1 cellular context compared by ENCODE assay signal in genomic region chr15:72118400-72118978, GRCh38.
TF ChIP-seq lines count a peak whose summit lies in the region.

TSS of gene SENP8 (plus strand) at chr15:72118403. CDS start at chr15:72139624, 21,221 bp downstream.

TF ChIP-seq in K562, 482 proteins besides CTCF, POLR2A, EP300 and RAD21 (continued from another document and continues in another):
- TF ChIP-seq STAT5A (IDR thresholded peaks at IDR 0.05; ENCODE audit: borderline replicate concordance, low read length), result no peak
- no peak for TF ChIP-seq CTCFL (IDR thresholded peaks at IDR 0.05; ENCODE audit: borderline replicate concordance, insufficient read depth, low read depth, low read length, poor library complexity, severe bottlenecking)
- no peak; the same call in 1 of the 2 replicates for TF ChIP-seq TEAD4 (IDR thresholded peaks at IDR 0.05; ENCODE audit: low read length)
- TF ChIP-seq TEAD4 (CRISPR knock-in tag; IDR thresholded peaks at IDR 0.05; ENCODE audit: borderline replicate concordance), result no peak
- TF ChIP-seq CBX2 (IDR thresholded peaks at IDR 0.05; ENCODE audit: insufficient read depth, low read length, poor library complexity, severe bottlenecking), result no peak
- no peak for TF ChIP-seq HNRNPL (IDR thresholded peaks at IDR 0.05; ENCODE audit: low read depth, low read length)
- TF ChIP-seq E2F5 (CRISPR knock-in tag; IDR thresholded peaks at IDR 0.05), result no peak
- TF ChIP-seq SMAD1 (IDR thresholded peaks at IDR 0.05; ENCODE audit: low read depth, low read length, partially characterized antibody), result peak; percentile 10
- no peak for TF ChIP-seq RFX1 (IDR thresholded peaks at IDR 0.05)
- TF ChIP-seq LCOR (CRISPR knock-in tag; IDR thresholded peaks at IDR 0.05), result peak; percentile 61; the same call in 1 of the 2 replicates
- no peak for TF ChIP-seq TCF7L2 (IDR thresholded peaks at IDR 0.05; ENCODE audit: low read depth, low read length)
- TF ChIP-seq CREB3 (tag; conservative IDR thresholded peaks at IDR 0.05; ENCODE audit: low read depth), result no peak
- TF ChIP-seq MAFF (IDR thresholded peaks at IDR 0.05; ENCODE audit: low read length), result peak; percentile 27; the same call in 1 of the 2 replicates
- no peak for TF ChIP-seq ZNF655 (CRISPR knock-in tag; IDR thresholded peaks at IDR 0.05)
- TF ChIP-seq HDAC2 (IDR thresholded peaks at IDR 0.05), result no peak
- TF ChIP-seq RNF2 (IDR thresholded peaks at IDR 0.05), result no peak
- no peak for TF ChIP-seq NFYB (IDR thresholded peaks at IDR 0.05; ENCODE audit: extremely low read depth, insufficient read length)
- peak; percentile 7 for TF ChIP-seq HMGN3 (IDR thresholded peaks at IDR 0.05; ENCODE audit: borderline replicate concordance, extremely low read depth, insufficient read length, low read depth, low read length)
- TF ChIP-seq ZNF263 (CRISPR knock-in tag; IDR thresholded peaks at IDR 0.05; ENCODE audit: borderline replicate concordance), result no peak
- no peak for TF ChIP-seq RBM39 (optimal IDR thresholded peaks at IDR 0.05; ENCODE audit: low read depth, low read length)
- 0 out of 2 replicates have a peak, but pooled peaks have one; percentile 33 for TF ChIP-seq HIVEP1 (CRISPR knock-in tag; IDR thresholded peaks at IDR 0.05)
- TF ChIP-seq MIER1 (IDR thresholded peaks at IDR 0.05; ENCODE audit: low read depth), result no peak
- TF ChIP-seq ZNF561 (CRISPR knock-in tag; conservative IDR thresholded peaks at IDR 0.05), result no peak
- TF ChIP-seq IFI16 (CRISPR knock-in tag; IDR thresholded peaks at IDR 0.05), result no peak
- TF ChIP-seq GTF2F1 (IDR thresholded peaks at IDR 0.05; ENCODE audit: low read depth, low read length), result no peak
- no peak for TF ChIP-seq FOXM1 (IDR thresholded peaks at IDR 0.05; ENCODE audit: low read depth)
- TF ChIP-seq FOXM1 (CRISPR knock-in tag; IDR thresholded peaks at IDR 0.05; ENCODE audit: low read depth), result no peak
- TF ChIP-seq ZBTB17 (CRISPR knock-in tag; IDR thresholded peaks at IDR 0.05), result no peak
- TF ChIP-seq ZZZ3 (IDR thresholded peaks at IDR 0.05), result no peak
- no peak for TF ChIP-seq PATZ1 (CRISPR knock-in tag; IDR thresholded peaks at IDR 0.05; ENCODE audit: borderline replicate concordance)
- no peak for TF ChIP-seq SMAD3 (CRISPR knock-in tag; conservative IDR thresholded peaks at IDR 0.05)
- TF ChIP-seq PBX2 (CRISPR knock-in tag; IDR thresholded peaks at IDR 0.05; ENCODE audit: low read depth), result no peak
- TF ChIP-seq PBX2 (tag; conservative IDR thresholded peaks at IDR 0.05; ENCODE audit: low read depth), result no peak
- peak; percentile 50; the same call in 1 of the 2 replicates for TF ChIP-seq POLR2AphosphoS5 (IDR thresholded peaks at IDR 0.05; ENCODE audit: control insufficient read depth, insufficient read depth, low read depth, low read length)
- TF ChIP-seq ATF3 (IDR thresholded peaks at IDR 0.05), result no peak
- no peak for TF ChIP-seq ATF3 (CRISPR knock-in tag; conservative IDR thresholded peaks at IDR 0.05)
- TF ChIP-seq ZNF347 (CRISPR knock-in tag; IDR thresholded peaks at IDR 0.05; ENCODE audit: low read depth), result no peak
- peak; percentile 96 for TF ChIP-seq E4F1 (CRISPR knock-in tag; IDR thresholded peaks at IDR 0.05; ENCODE audit: borderline replicate concordance)
- TF ChIP-seq ARID3A (IDR thresholded peaks at IDR 0.05; ENCODE audit: borderline replicate concordance, low read depth, low read length), result no peak
- no peak for TF ChIP-seq ARID2 (IDR thresholded peaks at IDR 0.05)
- no peak for TF ChIP-seq MEF2D (tag; conservative IDR thresholded peaks at IDR 0.05; ENCODE audit: low read depth)
- no peak for TF ChIP-seq NCOA6 (IDR thresholded peaks at IDR 0.05)
- TF ChIP-seq YY1 (IDR thresholded peaks at IDR 0.05; ENCODE audit: borderline replicate concordance in 1 of 3, control insufficient read depth in 1 of 3, extremely low read depth in 1 of 3, insufficient read depth in 3 of 3, insufficient read length in 1 of 3, insufficient replicate concordance in 2 of 3, low read depth in 1 of 3, low read length in 2 of 3), result peak in 1 of 3 experiments; percentile 15
